ENCODE assay signal across 22 cellular contexts in the genomic region with DNA sequence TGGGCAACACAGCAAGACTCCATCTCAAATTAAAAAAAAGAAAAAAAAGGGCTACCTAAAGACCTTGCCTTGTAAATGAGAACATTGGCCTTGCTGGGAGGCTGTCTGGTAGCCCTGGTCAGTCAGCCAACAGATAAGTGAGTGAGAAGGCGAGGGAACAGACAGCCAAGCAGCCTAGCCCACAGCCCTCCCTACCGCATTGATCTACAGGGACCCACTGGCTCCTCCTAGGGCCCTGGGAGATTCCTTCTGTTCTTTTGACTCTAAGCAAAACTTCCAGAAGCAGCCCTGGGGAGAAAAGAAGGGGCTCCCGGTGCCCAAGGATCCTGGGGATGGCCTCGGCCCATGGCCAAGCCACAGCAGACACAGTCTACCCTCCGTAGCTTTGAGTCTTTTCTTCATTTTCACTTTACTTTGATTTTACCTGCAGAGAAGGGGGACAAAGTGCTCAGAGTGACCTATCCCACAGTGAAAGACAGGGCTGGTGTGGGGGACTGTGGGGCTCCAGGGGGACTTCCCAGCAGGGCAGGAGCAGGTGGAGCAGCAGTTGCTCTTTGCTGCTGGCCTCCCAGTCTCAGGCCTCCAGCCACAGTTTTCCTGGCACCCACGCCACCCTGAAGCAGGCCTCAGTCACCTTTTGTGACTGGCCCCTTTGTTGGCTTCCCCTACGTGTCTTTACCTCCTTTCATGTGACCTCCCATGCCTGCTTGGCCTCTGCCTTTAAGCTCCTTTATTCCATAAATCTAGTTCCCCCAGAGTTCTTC. TPM values are rescaled to one million over a fixed set of nuclear protein-coding genes. Genes with fewer than 3 reads are reported as not detected.
DNase-seq lines count a peak whose midpoint lies in the region; ATAC-seq, FAIRE-seq and TF ChIP-seq lines count a peak whose summit lies in the region.
"Had no signal": no experiment of that assay in that cellular context is flagged by ENCODE, and none has a peak within 500 bp of the region (broad histone marks: within the 10 kb centered on the region; RNA-seq: fewer than 3 reads in every experiment).

No MANE protein-coding gene starts in this region.

- H3K36me3 ChIP-seq in BLaER1 (peaks cover 14% of the 10 kb centered on the region; the same call in 1 of the 2 replicates), WERI-Rb-1 (no peaks in the 10 kb centered on the region; the same call in none of the 2 replicates), HepG2 (replicated peaks in 1 of 2; ENCODE audit: control insufficient read depth in 1 of 2, insufficient read depth in 2 of 2, low read length in 2 of 2) (no peaks in the 10 kb centered on the region; a peak in 1 of 5 replicates)
- no peaks in the 10 kb centered on the region for H3K36me3 ChIP-seq in effector memory CD4-positive, alpha-beta T cell (ENCODE audit: control insufficient read depth, insufficient read depth, low read length)
- H3K36me3 ChIP-seq: heart right ventricle, left lung had no signal

- H3K27ac ChIP-seq in BLaER1 (0 out of 2 replicates have a peak overlapping the region, but pooled peaks have one; percentile 11), WERI-Rb-1 (peak overlapping the region; percentile 69), HepG2 (ENCODE audit: extremely low read length, insufficient read depth, low read length) (no peak overlapping the region), skin epidermis (peak overlapping the region in 15 of 21 experiments; percentile 22 to 78 (median 57))
- no peak overlapping the region for H3K27ac ChIP-seq in effector memory CD4-positive, alpha-beta T cell (ENCODE audit: insufficient read depth, low read length, poor library complexity, severe bottlenecking)
- H3K27ac ChIP-seq: coronary artery, left lung had no signal

- POLR2A ChIA-PET in HepG2 (lab: Yijun Ruan, JAX), result interaction anchor here (2.1 kb wide), 1 partner anchor 68 kb away, joined by 7 read pairs; the partner anchor contains the start of gene RAB1A

- no peak for ATAC-seq in HepG2
- ATAC-seq in HG02642 (IDR thresholded peaks at IDR 0.05; ENCODE audit: poor library complexity, unreplicated experiment), result no peak
- ATAC-seq: heart right ventricle; left lung; naive thymus-derived CD8-positive, alpha-beta T cell had no signal

- H3K9ac ChIP-seq in BLaER1, result no peak overlapping the region
- no peak overlapping the region for H3K9ac ChIP-seq in HepG2 (ENCODE audit: insufficient read depth, low read depth, low read length)

- H3K4me3 ChIP-seq in BLaER1 (no peak overlapping the region), WERI-Rb-1 (ENCODE audit: low read depth, low read length) (no peak overlapping the region), HepG2 (replicated peaks in 1 of 3; ENCODE audit: insufficient read depth in 1 of 3, low read depth in 2 of 3, low read length in 3 of 3) (no peak overlapping the region), skin epidermis (no peak overlapping the region)
- no peak overlapping the region for H3K4me3 ChIP-seq in effector memory CD4-positive, alpha-beta T cell (ENCODE audit: insufficient read depth, low read depth, low read length, poor library complexity, severe bottlenecking)
- H3K4me3 ChIP-seq: coronary artery, heart right ventricle, left lung had no signal

- H3K4me1 ChIP-seq in BLaER1, result peaks cover 92% of the 10 kb centered on the region
- H3K4me1 ChIP-seq in HepG2 (ENCODE audit: insufficient read depth, low read length), result peaks cover 86% of the 10 kb centered on the region
- peaks cover 18% of the 10 kb centered on the region for H3K4me1 ChIP-seq in effector memory CD4-positive, alpha-beta T cell (ENCODE audit: control insufficient read depth, insufficient read depth, low read length, poor library complexity, severe bottlenecking)

- intact Hi-C loops in HepG2 (cut with micrococcal nuclease; ENCODE audit: unreplicated experiment), result no loop called here

- WGBS in HepG2 (ENCODE audit: low lambda C conversion rate), result 93% methylated on average over 7 of the region's 7 CpGs

- H3K9me3 ChIP-seq in BLaER1 (no peaks in the 10 kb centered on the region), WERI-Rb-1 (ENCODE audit: severe bottlenecking) (no peaks in the 10 kb centered on the region), HepG2 (ENCODE audit: low read length) (no peaks in the 10 kb centered on the region)
- no peaks in the 10 kb centered on the region for H3K9me3 ChIP-seq in effector memory CD4-positive, alpha-beta T cell (ENCODE audit: control insufficient read depth, low read length)
- H3K9me3 ChIP-seq: Caco-2, heart right ventricle, left lung had no signal

- in situ Hi-C loops in HepG2 (cut with HindIII; ENCODE audit: extremely low pct_ligation_motif_present, low pct_unique_long_range_greater_than_20kb), result loop anchor here (25.0 kb wide), 1 partner anchor 501 kb away; no protein-coding TSS in a partner anchor

- TF ChIP-seq CTCF in WERI-Rb-1 (IDR thresholded peaks at IDR 0.05; ENCODE audit: low read depth, low read length) (no peak), HepG2 (CRISPR knock-in tag; IDR thresholded peaks at IDR 0.05) (no peak)

- no peak overlapping the region for H2AFZ ChIP-seq in HepG2 (ENCODE audit: low read length)

- TF ChIP-seq EP300 in HepG2 (IDR thresholded peaks at IDR 0.05; ENCODE audit: low read depth in 2 of 2, low read length in 2 of 2) (no peak), HepG2 (CRISPR knock-in tag; IDR thresholded peaks at IDR 0.05; ENCODE audit: borderline replicate concordance) (no peak)

- peaks cover 82% of the 10 kb centered on the region for H3K79me2 ChIP-seq in HepG2 (ENCODE audit: insufficient read depth, low read length)

- TF ChIP-seq RAD21 in HepG2 (CRISPR knock-in tag; IDR thresholded peaks at IDR 0.05), result no peak

- DNase-seq in WERI-Rb-1 (peak; percentile 61), HepG2 (ENCODE audit: low spot score) (no peak), CD1c-positive myeloid dendritic cell (ENCODE audit: extremely low spot score) (no peak)
- no peak for DNase-seq in stimulated activated CD4-positive, alpha-beta T cell treated with anti-CD3 and anti-CD28 coated beads, Interleukin-2, amount 100 ng/mL, for 48 hours
- DNase-seq in effector memory CD4-positive, alpha-beta T cell, result no peak
- DNase-seq: activated CD4-positive, alpha-beta memory T cell treated with anti-CD3 and anti-CD28 coated beads, Interleukin-2, amount 10 ng/mL, durations not matched to agents 7 days and 5 days; activated CD4-positive, CD25-positive, alpha-beta regulatory T cell; Caco-2; heart right ventricle; left lung; naive thymus-derived CD8-positive, alpha-beta T cell; NCI-H1417; NCI-H69; T1000 had no signal

- H3K27me3 ChIP-seq in BLaER1 (no peaks in the 10 kb centered on the region), WERI-Rb-1 (ENCODE audit: insufficient read depth, low read depth, severe bottlenecking) (no peaks in the 10 kb centered on the region), HepG2 (ENCODE audit: control insufficient read depth in 1 of 2, insufficient read depth in 2 of 2, low read length in 2 of 2) (no peaks in the 10 kb centered on the region; a peak in 1 of 5 replicates)
- H3K27me3 ChIP-seq in effector memory CD4-positive, alpha-beta T cell (replicated peaks; ENCODE audit: control insufficient read depth, insufficient read depth, low read length, poor library complexity, severe bottlenecking), result no peaks in the 10 kb centered on the region
- H3K27me3 ChIP-seq: heart right ventricle, left lung had no signal

- TF ChIP-seq POLR2A in HepG2 (IDR thresholded peaks at IDR 0.05; ENCODE audit: insufficient read depth in 1 of 2, low read depth in 2 of 2, low read length in 2 of 2), result no peak

- BruUV-seq in HepG2 (replicated peaks; lab: Mats Ljungman, UMichigan), result no TSS peak

- H4K20me1 ChIP-seq in BLaER1 (peaks cover 88% of the 10 kb centered on the region), HepG2 (ENCODE audit: insufficient read depth, low read length) (peaks cover 4% of the 10 kb centered on the region)

- CTCF ChIA-PET in HepG2 (lab: Yijun Ruan, JAX; ENCODE audit: low intra/inter-chr PET ratio, low total read pairs), result no interaction called here

- H3K4me2 ChIP-seq in BLaER1, result peak overlapping the region; percentile 14
- no peak overlapping the region for H3K4me2 ChIP-seq in HepG2 (ENCODE audit: low read depth, low read length)

- no peak for FAIRE-seq in HepG2 (lab: Jason Lieb, UNC)
- FAIRE-seq: A204.1, bronchial epithelial cell, endothelial cell of umbilical vein, GM12892 had no signal

TF ChIP-seq in HepG2, 621 proteins besides CTCF, POLR2A, EP300 and RAD21:
- TF ChIP-seq GFI1 (CRISPR knock-in tag; IDR thresholded peaks at IDR 0.05; ENCODE audit: borderline replicate concordance), result no peak
- no peak for TF ChIP-seq ZNF570 (CRISPR knock-in tag; IDR thresholded peaks at IDR 0.05; ENCODE audit: borderline replicate concordance)
- TF ChIP-seq ZNF672 (CRISPR knock-in tag; IDR thresholded peaks at IDR 0.05), result no peak
- TF ChIP-seq EEA1 (CRISPR knock-in tag; IDR thresholded peaks at IDR 0.05; ENCODE audit: borderline replicate concordance), result peak; percentile 44; the same call in 1 of the 2 replicates

RNA-seq across cellular contexts. Expression of gene CEP68, which starts 5.1 kb away (rescaled TPM):
- total RNA-seq in HepG2 (2016; rRNA removed; fragmentation: Illumina TruSeq; extraction: Trizol), result 5.7 TPM in 2 replicates
- total RNA-seq in HepG2 (2016; cell fraction: cytosol; rRNA removed; fragmentation: Illumina TruSeq; extraction: Trizol; ENCODE audit: low read depth), result 1.9 TPM in 2 replicates
- 5.6 and 6.0 TPM in 2 replicates for total RNA-seq in HepG2 (2016; cell fraction: insoluble cytoplasmic fraction; rRNA removed; fragmentation: Illumina TruSeq; extraction: Trizol)
- total RNA-seq in HepG2 (2016; cell fraction: membrane; rRNA removed; fragmentation: Illumina TruSeq; extraction: Trizol), result 3.4 and 4.0 TPM in 2 replicates
- 7.9 and 8.3 TPM in 2 replicates for total RNA-seq in HepG2 (2016; cell fraction: nucleus; rRNA removed; fragmentation: Illumina TruSeq; extraction: Trizol)
- 9.3 and 12.5 TPM in 2 replicates for polyA plus RNA-seq in HepG2 (2011; rRNA removed)
- polyA plus RNA-seq in HepG2 (2011; cell fraction: cytosol; rRNA removed), result 4.1 and 4.8 TPM in 2 replicates
- 13.9 and 15.6 TPM in 2 replicates for polyA plus RNA-seq in HepG2 (2011; cell fraction: nucleus; rRNA removed)
- polyA plus RNA-seq in HepG2 (2012), result 5.5 and 6.4 TPM in 2 replicates
- 1.7 and 2.8 TPM in 2 replicates for polyA plus RNA-seq in HepG2 (2016; cell fraction: cytosol; fragmentation: Illumina TruSeq; extraction: Trizol; ENCODE audit: low read depth)
- 5.5 and 8.7 TPM in 2 replicates for polyA plus RNA-seq in HepG2 (2016; cell fraction: insoluble cytoplasmic fraction; fragmentation: Illumina TruSeq; extraction: Trizol; ENCODE audit: low read depth)
- polyA plus RNA-seq in HepG2 (2016; cell fraction: membrane; fragmentation: Illumina TruSeq; extraction: Trizol; ENCODE audit: low read depth), result 3.2 and 3.8 TPM in 2 replicates
- 8.7 and 9.2 TPM in 2 replicates for polyA plus RNA-seq in HepG2 (2016; cell fraction: nucleus; fragmentation: Illumina TruSeq; extraction: Trizol; ENCODE audit: insufficient read depth, low read depth)
- 8.4 and 44.8 TPM in 2 replicates for polyA minus RNA-seq in HepG2 (2011; rRNA and poly(A)+ RNA removed; ENCODE audit: low replicate concordance)
- polyA minus RNA-seq in HepG2 (2011; cell fraction: cytosol; rRNA and poly(A)+ RNA removed), result 5.8 and 6.2 TPM in 2 replicates
- polyA minus RNA-seq in HepG2 (2011; cell fraction: nucleus; rRNA and poly(A)+ RNA removed), result 22.0 and 22.4 TPM in 2 replicates

Comparison
In these comparisons a context has a peak if more than half of its experiments do, and no peak if none do; other contexts are left out.
1. H3K27ac ChIP-seq: peak in BLaER1 (single experiment), WERI-Rb-1 (single experiment) and skin epidermis (15 of 21); none in HepG2 (single experiment) and effector memory CD4-positive, alpha-beta T cell (single experiment).